In the genomic region with DNA sequence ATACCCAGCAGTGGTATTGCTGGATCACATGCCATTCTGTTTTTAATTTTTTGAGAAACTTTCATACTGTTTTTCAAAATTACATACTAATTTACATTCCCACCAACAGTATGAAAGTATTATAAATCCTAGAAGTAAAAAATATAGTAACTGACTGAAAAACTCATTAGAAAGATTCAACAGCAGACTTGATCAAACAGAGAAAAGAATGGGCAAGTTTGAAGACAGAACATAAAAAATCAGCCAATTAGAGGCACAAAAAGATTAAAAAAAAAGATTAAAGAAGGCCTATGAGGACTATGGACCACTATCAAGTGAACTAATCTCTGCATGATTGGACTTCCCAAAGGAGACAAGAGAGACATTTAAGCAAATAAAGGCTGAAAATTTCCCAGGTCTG, we compare ENCODE assay signal across 29 cellular contexts.
"Had no signal": no experiment of that assay in that cellular context is flagged by ENCODE, and none has a peak within 500 bp of the region (broad histone marks: within the 10 kb centered on the region; RNA-seq: fewer than 3 reads in every experiment).

No MANE protein-coding gene starts in this region.

- H3K9me3 Mint-ChIP-seq: type B pancreatic cell had no signal

- H3K27ac Mint-ChIP-seq: stimulated activated effector memory CD8-positive, alpha-beta T cell treated with anti-CD3 and anti-CD28 coated beads, Interleukin-12 subunit alpha, Interleukin-12 subunit beta, amount 100 ng/mL, for 72 hours; stimulated activated memory B cell treated with anti-CD40 and anti-IgM and Interleukin-4, amounts not matched to agents 10 μg/mL and 1 μg/mL and 100 μg/mL, for 72 hours; stimulated activated naive B cell treated with anti-CD40 and anti-IgM and Interleukin-4, amounts not matched to agents 10 μg/mL and 1 μg/mL and 100 μg/mL, for 72 hours; stimulated activated naive CD8-positive, alpha-beta T cell treated with anti-CD3 and anti-CD28 coated beads, Interleukin-15, Interleukin-2, amounts not matched to agents 100 ng/mL and 50 ng/mL, for 24 hours; type B pancreatic cell had no signal

- H3K27me3 ChIP-seq: stomach, suprapubic skin, testis, thyroid gland, tibial artery, tibial nerve, transverse colon, upper lobe of left lung, upper lobe of right lung, uterus, vagina had no signal

- H3K4me1 ChIP-seq: stomach, suprapubic skin, testis, thyroid gland, tibial artery, tibial nerve, transverse colon, upper lobe of left lung, upper lobe of right lung, uterus, vagina had no signal

- H3K4me1 Mint-ChIP-seq: stimulated activated effector memory CD8-positive, alpha-beta T cell treated with anti-CD3 and anti-CD28 coated beads, Interleukin-12 subunit alpha, Interleukin-12 subunit beta, amount 100 ng/mL, for 72 hours; stimulated activated memory B cell treated with anti-CD40 and anti-IgM and Interleukin-4, amounts not matched to agents 10 μg/mL and 1 μg/mL and 100 μg/mL, for 72 hours; stimulated activated naive B cell treated with anti-CD40 and anti-IgM and Interleukin-4, amounts not matched to agents 10 μg/mL and 1 μg/mL and 100 μg/mL, for 72 hours; stimulated activated naive CD8-positive, alpha-beta T cell treated with anti-CD3 and anti-CD28 coated beads, Interleukin-15, amount 100 ng/mL, for 72 hours had no signal

- H3K27me3 Mint-ChIP-seq: stimulated activated memory B cell treated with anti-CD40 and anti-IgM and Interleukin-4, amounts not matched to agents 10 μg/mL and 1 μg/mL and 100 μg/mL, for 72 hours; stimulated activated naive B cell treated with anti-CD40 and anti-IgM and Interleukin-4, amounts not matched to agents 10 μg/mL and 1 μg/mL and 100 μg/mL, for 72 hours; stimulated activated naive CD8-positive, alpha-beta T cell treated with anti-CD3 and anti-CD28 coated beads, Interleukin-15, amount 100 ng/mL, for 72 hours; stimulated activated naive CD8-positive, alpha-beta T cell treated with anti-CD3 and anti-CD28 coated beads, Interleukin-15, Interleukin-2, amounts not matched to agents 100 ng/mL and 50 ng/mL, for 24 hours; type B pancreatic cell had no signal

- FAIRE-seq: urothelium cell line had no signal

- H3K36me3 Mint-ChIP-seq: stimulated activated effector memory CD8-positive, alpha-beta T cell treated with anti-CD3 and anti-CD28 coated beads, Interleukin-12 subunit alpha, Interleukin-12 subunit beta, amount 100 ng/mL, for 72 hours; stimulated activated memory B cell treated with anti-CD40 and anti-IgM and Interleukin-4, amounts not matched to agents 10 μg/mL and 1 μg/mL and 100 μg/mL, for 72 hours; stimulated activated naive B cell treated with anti-CD40 and anti-IgM and Interleukin-4, amounts not matched to agents 10 μg/mL and 1 μg/mL and 100 μg/mL, for 72 hours; type B pancreatic cell had no signal

- H3K36me3 ChIP-seq: stomach, suprapubic skin, thoracic aorta, thyroid gland, tibial artery, tibial nerve, transverse colon, upper lobe of left lung, upper lobe of right lung, uterus, vagina had no signal

- DNase-seq: stimulated activated CD4-positive, alpha-beta T cell treated with anti-CD3 and anti-CD28 coated beads, Interleukin-2, amount 100 ng/mL, for 48 hours; stimulated activated CD4-positive, alpha-beta T cell treated with anti-CD3 and anti-CD28 coated beads, Interleukin-4, amount 100 ng/mL, for 1 hour; stimulated activated CD4-positive, alpha-beta T cell treated with anti-CD3 and anti-CD28 coated beads, Interleukin-4, amount 100 ng/mL, for 24 hours; stimulated activated CD4-positive, alpha-beta T cell treated with anti-CD3 and anti-CD28 coated beads, Interleukin-4, amount 100 ng/mL, for 4 hours; stimulated activated CD8-positive, alpha-beta memory T cell treated with anti-CD3 and anti-CD28 coated beads, Interleukin-4, amount 100 ng/mL, for 48 hours; stimulated activated naive B cell treated with anti-CD40 and anti-IgM and Interleukin-4, amounts not matched to agents 10 μg/mL and 1 μg/mL and 100 μg/mL, for 72 hours; stimulated activated naive CD4-positive, alpha-beta T cell; stimulated activated naive CD4-positive, alpha-beta T cell treated with Interleukin-2 at 50 U/mL for 16 hours; stimulated activated naive CD8-positive, alpha-beta T cell treated with anti-CD3 and anti-CD28 coated beads, Interleukin-15, amount 100 ng/mL, for 72 hours; stimulated activated naive CD8-positive, alpha-beta T cell treated with anti-CD3 and anti-CD28 coated beads, Interleukin-15, Interleukin-2, amounts not matched to agents 100 U/mL and 50 U/mL, for 24 hours; stomach; substantia nigra; testis; thyroid gland; tibial artery; transverse colon; trophoblast cell; upper lobe of left lung; upper lobe of right lung; uterus had no signal

- H3K27ac ChIP-seq: stomach, suprapubic skin, testis, thoracic aorta, thyroid gland, tibial artery, tibial nerve, transverse colon, upper lobe of left lung, upper lobe of right lung, uterus, vagina had no signal

- ATAC-seq: stimulated activated effector memory CD8-positive, alpha-beta T cell treated with anti-CD3 and anti-CD28 coated beads, Interleukin-12 subunit alpha, Interleukin-12 subunit beta, amount 100 ng/mL, for 72 hours; stimulated activated memory B cell treated with anti-CD40 and anti-IgM and Interleukin-4, amounts not matched to agents 10 μg/mL and 1 μg/mL and 100 μg/mL, for 72 hours; stimulated activated naive B cell treated with anti-CD40 and anti-IgM and Interleukin-4, amounts not matched to agents 10 μg/mL and 1 μg/mL and 100 μg/mL, for 72 hours; stimulated activated naive CD8-positive, alpha-beta T cell treated with anti-CD3 and anti-CD28 coated beads, Interleukin-15, amount 100 ng/mL, for 72 hours; stimulated activated naive CD8-positive, alpha-beta T cell treated with anti-CD3 and anti-CD28 coated beads, Interleukin-15, Interleukin-2, amounts not matched to agents 100 U/mL and 50 U/mL, for 24 hours; upper lobe of right lung had no signal

- H3K4me3 Mint-ChIP-seq: stimulated activated effector memory CD8-positive, alpha-beta T cell treated with anti-CD3 and anti-CD28 coated beads, Interleukin-12 subunit alpha, Interleukin-12 subunit beta, amount 100 ng/mL, for 72 hours; stimulated activated memory B cell treated with anti-CD40 and anti-IgM and Interleukin-4, amounts not matched to agents 10 μg/mL and 1 μg/mL and 100 μg/mL, for 72 hours; stimulated activated naive B cell treated with anti-CD40 and anti-IgM and Interleukin-4, amounts not matched to agents 10 μg/mL and 1 μg/mL and 100 μg/mL, for 72 hours; stimulated activated naive CD8-positive, alpha-beta T cell treated with anti-CD3 and anti-CD28 coated beads, Interleukin-15, amount 100 ng/mL, for 72 hours; stimulated activated naive CD8-positive, alpha-beta T cell treated with anti-CD3 and anti-CD28 coated beads, Interleukin-15, Interleukin-2, amounts not matched to agents 100 ng/mL and 50 ng/mL, for 24 hours; type B pancreatic cell had no signal

- H3K9me3 ChIP-seq: testis, thyroid gland, upper lobe of right lung, uterus had no signal

- H3K4me3 ChIP-seq: stomach, suprapubic skin, testis, thoracic aorta, thyroid gland, tibial artery, tibial nerve, transverse colon, upper lobe of left lung, upper lobe of right lung, uterus, vagina had no signal
